In genomic region chr7:81447351-81447952, GRCh38 we compare ENCODE assay signal across 1 cellular context.
TF ChIP-seq lines count a peak whose summit lies in the region.

No MANE protein-coding gene starts in this region.

TF ChIP-seq in HCT116, 20 proteins besides CTCF, POLR2A, EP300 and RAD21 (continued from another document):
- TF ChIP-seq EZH2phosphoT487 (IDR thresholded peaks at IDR 0.05; ENCODE audit: borderline replicate concordance) (no peak), CBX3 (IDR thresholded peaks at IDR 0.05; ENCODE audit: low read depth) (no peak), EZH2 (IDR thresholded peaks at IDR 0.05) (no peak), TCF7L2 (IDR thresholded peaks at IDR 0.05; ENCODE audit: borderline replicate concordance, extremely low read depth, insufficient read depth, insufficient read length) (no peak), ZFX (IDR thresholded peaks at IDR 0.05) (no peak), ELF1 (IDR thresholded peaks at IDR 0.05; ENCODE audit: borderline replicate concordance, low read depth) (no peak)
